1 cellular context compared by ENCODE assay signal in the genomic region with DNA sequence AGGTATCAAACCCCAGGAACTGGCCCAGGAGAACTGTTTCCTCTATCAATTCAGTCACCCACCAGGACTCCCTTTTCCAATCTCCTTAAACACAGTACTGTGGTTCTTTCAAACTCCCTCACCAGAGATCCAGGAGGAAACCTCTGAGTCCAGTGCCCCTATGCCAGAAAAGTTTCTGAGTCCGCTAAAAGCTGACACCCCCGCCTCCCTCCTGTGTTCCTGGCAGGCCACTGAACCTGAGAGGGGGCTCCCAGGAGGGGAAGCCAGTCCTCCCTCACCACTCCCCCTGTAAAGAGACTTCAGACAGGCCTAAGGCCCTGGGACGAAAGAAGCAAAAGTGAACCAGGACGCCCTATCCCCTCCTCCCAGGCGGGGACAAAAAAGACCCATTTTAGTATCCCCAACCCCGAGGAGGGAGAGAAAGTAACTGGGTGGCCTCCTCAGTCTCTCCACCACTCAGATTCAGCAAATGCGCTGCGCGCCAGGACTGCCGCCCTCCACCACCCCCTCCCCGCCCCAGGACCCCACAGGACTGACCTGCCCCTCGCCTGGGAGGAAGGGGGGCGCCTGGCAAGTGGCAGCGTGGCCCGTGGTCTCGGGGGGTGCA.
TF ChIP-seq lines count a peak whose summit lies in the region.

No MANE protein-coding gene starts in this region.

TF ChIP-seq in K562, 482 proteins besides CTCF, POLR2A, EP300 and RAD21 (continues in another document):
- TF ChIP-seq, protein P1, sequence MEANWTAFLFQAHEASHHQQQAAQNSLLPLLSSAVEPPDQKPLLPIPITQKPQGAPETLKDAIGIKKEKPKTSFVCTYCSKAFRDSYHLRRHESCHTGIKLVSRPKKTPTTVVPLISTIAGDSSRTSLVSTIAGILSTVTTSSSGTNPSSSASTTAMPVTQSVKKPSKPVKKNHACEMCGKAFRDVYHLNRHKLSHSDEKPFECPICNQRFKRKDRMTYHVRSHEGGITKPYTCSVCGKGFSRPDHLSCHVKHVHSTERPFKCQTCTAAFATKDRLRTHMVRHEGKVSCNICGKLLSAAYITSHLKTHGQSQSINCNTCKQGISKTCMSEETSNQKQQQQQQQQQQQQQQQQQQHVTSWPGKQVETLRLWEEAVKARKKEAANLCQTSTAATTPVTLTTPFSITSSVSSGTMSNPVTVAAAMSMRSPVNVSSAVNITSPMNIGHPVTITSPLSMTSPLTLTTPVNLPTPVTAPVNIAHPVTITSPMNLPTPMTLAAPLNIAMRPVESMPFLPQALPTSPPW (CRISPR knock-in tag; IDR thresholded peaks at IDR 0.05) = no peak
- TF ChIP-seq, protein P2, sequence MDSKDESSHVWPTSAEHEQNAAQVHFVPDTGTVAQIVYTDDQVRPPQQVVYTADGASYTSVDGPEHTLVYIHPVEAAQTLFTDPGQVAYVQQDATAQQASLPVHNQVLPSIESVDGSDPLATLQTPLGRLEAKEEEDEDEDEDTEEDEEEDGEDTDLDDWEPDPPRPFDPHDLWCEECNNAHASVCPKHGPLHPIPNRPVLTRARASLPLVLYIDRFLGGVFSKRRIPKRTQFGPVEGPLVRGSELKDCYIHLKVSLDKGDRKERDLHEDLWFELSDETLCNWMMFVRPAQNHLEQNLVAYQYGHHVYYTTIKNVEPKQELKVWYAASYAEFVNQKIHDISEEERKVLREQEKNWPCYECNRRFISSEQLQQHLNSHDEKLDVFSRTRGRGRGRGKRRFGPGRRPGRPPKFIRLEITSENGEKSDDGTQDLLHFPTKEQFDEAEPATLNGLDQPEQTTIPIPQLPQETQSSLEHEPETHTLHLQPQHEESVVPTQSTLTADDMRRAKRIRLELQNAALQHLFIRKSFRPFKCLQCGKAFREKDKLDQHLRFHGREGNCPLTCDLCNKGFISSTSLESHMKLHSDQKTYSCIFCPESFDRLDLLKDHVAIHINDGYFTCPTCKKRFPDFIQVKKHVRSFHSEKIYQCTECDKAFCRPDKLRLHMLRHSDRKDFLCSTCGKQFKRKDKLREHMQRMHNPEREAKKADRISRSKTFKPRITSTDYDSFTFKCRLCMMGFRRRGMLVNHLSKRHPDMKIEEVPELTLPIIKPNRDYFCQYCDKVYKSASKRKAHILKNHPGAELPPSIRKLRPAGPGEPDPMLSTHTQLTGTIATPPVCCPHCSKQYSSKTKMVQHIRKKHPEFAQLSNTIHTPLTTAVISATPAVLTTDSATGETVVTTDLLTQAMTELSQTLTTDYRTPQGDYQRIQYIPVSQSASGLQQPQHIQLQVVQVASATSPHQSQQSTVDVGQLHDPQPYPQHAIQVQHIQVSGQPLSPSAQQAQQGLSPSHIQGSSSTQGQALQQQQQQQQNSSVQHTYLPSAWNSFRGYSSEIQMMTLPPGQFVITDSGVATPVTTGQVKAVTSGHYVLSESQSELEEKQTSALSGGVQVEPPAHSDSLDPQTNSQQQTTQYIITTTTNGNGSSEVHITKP (IDR thresholded peaks at IDR 0.05; ENCODE audit: partially characterized antibody) = no peak
- TF ChIP-seq ZNF175 (CRISPR knock-in tag; IDR thresholded peaks at IDR 0.05; ENCODE audit: low read depth) (no peak; the same call in 1 of the 2 replicates), NR1H2 (CRISPR knock-in tag; IDR thresholded peaks at IDR 0.05) (no peak), BHLHE40 (IDR thresholded peaks at IDR 0.05; ENCODE audit: low read length) (no peak), RBBP5 (IDR thresholded peaks at IDR 0.05; ENCODE audit: borderline replicate concordance, insufficient read depth, low read length, poor library complexity, severe bottlenecking) (peak; percentile 27), ZNF133 (CRISPR knock-in tag; IDR thresholded peaks at IDR 0.05) (0 out of 2 replicates have a peak, but pooled peaks have one; percentile 27), ZNF644 (tag; IDR thresholded peaks at IDR 0.05; ENCODE audit: low read depth) (0 out of 2 replicates have a peak, but pooled peaks have one; percentile 15), WHSC1 (IDR thresholded peaks at IDR 0.05; ENCODE audit: low read length) (no peak), ILF3 (IDR thresholded peaks at IDR 0.05; ENCODE audit: borderline replicate concordance) (no peak), RBM34 (IDR thresholded peaks at IDR 0.05; ENCODE audit: borderline replicate concordance, insufficient read depth, low read length) (no peak), PHB2 (IDR thresholded peaks at IDR 0.05; ENCODE audit: low read depth) (no peak), EGR1 (conservative IDR thresholded peaks at IDR 0.05) (peak; percentile 23; the same call in 1 of the 2 replicates), ZKSCAN1 (IDR thresholded peaks at IDR 0.05; ENCODE audit: low read depth, low read length) (no peak), ZNF586 (CRISPR knock-in tag; conservative IDR thresholded peaks at IDR 0.05) (no peak), MED1 (CRISPR knock-in tag; IDR thresholded peaks at IDR 0.05; ENCODE audit: borderline replicate concordance) (no peak), SIN3B (IDR thresholded peaks at IDR 0.05; ENCODE audit: low read depth) (no peak), ZNF3 (CRISPR knock-in tag; IDR thresholded peaks at IDR 0.05) (no peak), ZBTB8A (IDR thresholded peaks at IDR 0.05; ENCODE audit: partially characterized antibody) (no peak), LEF1 (IDR thresholded peaks at IDR 0.05) (no peak), ARHGAP35 (IDR thresholded peaks at IDR 0.05; ENCODE audit: partially characterized antibody) (no peak), PHF20 (IDR thresholded peaks at IDR 0.05; ENCODE audit: partially characterized antibody) (no peak), PCBP1 (IDR thresholded peaks at IDR 0.05; ENCODE audit: low read depth, low read length, poor library complexity, severe bottlenecking) (no peak), ZNF12 (CRISPR knock-in tag; IDR thresholded peaks at IDR 0.05) (no peak; the same call in 1 of the 2 replicates), CEBPB (tag; IDR thresholded peaks at IDR 0.05) (no peak), HSF4 (CRISPR knock-in tag; IDR thresholded peaks at IDR 0.05; ENCODE audit: borderline replicate concordance) (no peak)
- TF ChIP-seq, protein P3, sequence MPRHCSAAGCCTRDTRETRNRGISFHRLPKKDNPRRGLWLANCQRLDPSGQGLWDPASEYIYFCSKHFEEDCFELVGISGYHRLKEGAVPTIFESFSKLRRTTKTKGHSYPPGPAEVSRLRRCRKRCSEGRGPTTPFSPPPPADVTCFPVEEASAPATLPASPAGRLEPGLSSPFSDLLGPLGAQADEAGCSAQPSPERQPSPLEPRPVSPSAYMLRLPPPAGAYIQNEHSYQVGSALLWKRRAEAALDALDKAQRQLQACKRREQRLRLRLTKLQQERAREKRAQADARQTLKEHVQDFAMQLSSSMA (CRISPR knock-in tag; IDR thresholded peaks at IDR 0.05) = no peak
- TF ChIP-seq, protein P4, sequence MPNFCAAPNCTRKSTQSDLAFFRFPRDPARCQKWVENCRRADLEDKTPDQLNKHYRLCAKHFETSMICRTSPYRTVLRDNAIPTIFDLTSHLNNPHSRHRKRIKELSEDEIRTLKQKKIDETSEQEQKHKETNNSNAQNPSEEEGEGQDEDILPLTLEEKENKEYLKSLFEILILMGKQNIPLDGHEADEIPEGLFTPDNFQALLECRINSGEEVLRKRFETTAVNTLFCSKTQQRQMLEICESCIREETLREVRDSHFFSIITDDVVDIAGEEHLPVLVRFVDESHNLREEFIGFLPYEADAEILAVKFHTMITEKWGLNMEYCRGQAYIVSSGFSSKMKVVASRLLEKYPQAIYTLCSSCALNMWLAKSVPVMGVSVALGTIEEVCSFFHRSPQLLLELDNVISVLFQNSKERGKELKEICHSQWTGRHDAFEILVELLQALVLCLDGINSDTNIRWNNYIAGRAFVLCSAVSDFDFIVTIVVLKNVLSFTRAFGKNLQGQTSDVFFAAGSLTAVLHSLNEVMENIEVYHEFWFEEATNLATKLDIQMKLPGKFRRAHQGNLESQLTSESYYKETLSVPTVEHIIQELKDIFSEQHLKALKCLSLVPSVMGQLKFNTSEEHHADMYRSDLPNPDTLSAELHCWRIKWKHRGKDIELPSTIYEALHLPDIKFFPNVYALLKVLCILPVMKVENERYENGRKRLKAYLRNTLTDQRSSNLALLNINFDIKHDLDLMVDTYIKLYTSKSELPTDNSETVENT (CRISPR knock-in tag; IDR thresholded peaks at IDR 0.05) = no peak
- TF ChIP-seq, protein P5, sequence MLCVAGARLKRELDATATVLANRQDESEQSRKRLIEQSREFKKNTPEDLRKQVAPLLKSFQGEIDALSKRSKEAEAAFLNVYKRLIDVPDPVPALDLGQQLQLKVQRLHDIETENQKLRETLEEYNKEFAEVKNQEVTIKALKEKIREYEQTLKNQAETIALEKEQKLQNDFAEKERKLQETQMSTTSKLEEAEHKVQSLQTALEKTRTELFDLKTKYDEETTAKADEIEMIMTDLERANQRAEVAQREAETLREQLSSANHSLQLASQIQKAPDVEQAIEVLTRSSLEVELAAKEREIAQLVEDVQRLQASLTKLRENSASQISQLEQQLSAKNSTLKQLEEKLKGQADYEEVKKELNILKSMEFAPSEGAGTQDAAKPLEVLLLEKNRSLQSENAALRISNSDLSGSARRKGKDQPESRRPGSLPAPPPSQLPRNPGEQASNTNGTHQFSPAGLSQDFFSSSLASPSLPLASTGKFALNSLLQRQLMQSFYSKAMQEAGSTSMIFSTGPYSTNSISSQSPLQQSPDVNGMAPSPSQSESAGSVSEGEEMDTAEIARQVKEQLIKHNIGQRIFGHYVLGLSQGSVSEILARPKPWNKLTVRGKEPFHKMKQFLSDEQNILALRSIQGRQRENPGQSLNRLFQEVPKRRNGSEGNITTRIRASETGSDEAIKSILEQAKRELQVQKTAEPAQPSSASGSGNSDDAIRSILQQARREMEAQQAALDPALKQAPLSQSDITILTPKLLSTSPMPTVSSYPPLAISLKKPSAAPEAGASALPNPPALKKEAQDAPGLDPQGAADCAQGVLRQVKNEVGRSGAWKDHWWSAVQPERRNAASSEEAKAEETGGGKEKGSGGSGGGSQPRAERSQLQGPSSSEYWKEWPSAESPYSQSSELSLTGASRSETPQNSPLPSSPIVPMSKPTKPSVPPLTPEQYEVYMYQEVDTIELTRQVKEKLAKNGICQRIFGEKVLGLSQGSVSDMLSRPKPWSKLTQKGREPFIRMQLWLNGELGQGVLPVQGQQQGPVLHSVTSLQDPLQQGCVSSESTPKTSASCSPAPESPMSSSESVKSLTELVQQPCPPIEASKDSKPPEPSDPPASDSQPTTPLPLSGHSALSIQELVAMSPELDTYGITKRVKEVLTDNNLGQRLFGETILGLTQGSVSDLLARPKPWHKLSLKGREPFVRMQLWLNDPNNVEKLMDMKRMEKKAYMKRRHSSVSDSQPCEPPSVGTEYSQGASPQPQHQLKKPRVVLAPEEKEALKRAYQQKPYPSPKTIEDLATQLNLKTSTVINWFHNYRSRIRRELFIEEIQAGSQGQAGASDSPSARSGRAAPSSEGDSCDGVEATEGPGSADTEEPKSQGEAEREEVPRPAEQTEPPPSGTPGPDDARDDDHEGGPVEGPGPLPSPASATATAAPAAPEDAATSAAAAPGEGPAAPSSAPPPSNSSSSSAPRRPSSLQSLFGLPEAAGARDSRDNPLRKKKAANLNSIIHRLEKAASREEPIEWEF (CRISPR knock-in tag; IDR thresholded peaks at IDR 0.05) = no peak
- TF ChIP-seq, protein P6, sequence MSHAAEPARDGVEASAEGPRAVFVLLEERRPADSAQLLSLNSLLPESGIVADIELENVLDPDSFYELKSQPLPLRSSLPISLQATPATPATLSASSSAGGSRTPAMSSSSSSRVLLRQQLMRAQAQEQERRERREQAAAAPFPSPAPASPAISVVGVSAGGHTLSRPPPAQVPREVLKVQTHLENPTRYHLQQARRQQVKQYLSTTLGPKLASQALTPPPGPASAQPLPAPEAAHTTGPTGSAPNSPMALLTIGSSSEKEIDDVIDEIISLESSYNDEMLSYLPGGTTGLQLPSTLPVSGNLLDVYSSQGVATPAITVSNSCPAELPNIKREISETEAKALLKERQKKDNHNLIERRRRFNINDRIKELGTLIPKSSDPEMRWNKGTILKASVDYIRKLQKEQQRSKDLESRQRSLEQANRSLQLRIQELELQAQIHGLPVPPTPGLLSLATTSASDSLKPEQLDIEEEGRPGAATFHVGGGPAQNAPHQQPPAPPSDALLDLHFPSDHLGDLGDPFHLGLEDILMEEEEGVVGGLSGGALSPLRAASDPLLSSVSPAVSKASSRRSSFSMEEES (CRISPR knock-in tag; IDR thresholded peaks at IDR 0.05) = no peak
- TF ChIP-seq, protein P7, sequence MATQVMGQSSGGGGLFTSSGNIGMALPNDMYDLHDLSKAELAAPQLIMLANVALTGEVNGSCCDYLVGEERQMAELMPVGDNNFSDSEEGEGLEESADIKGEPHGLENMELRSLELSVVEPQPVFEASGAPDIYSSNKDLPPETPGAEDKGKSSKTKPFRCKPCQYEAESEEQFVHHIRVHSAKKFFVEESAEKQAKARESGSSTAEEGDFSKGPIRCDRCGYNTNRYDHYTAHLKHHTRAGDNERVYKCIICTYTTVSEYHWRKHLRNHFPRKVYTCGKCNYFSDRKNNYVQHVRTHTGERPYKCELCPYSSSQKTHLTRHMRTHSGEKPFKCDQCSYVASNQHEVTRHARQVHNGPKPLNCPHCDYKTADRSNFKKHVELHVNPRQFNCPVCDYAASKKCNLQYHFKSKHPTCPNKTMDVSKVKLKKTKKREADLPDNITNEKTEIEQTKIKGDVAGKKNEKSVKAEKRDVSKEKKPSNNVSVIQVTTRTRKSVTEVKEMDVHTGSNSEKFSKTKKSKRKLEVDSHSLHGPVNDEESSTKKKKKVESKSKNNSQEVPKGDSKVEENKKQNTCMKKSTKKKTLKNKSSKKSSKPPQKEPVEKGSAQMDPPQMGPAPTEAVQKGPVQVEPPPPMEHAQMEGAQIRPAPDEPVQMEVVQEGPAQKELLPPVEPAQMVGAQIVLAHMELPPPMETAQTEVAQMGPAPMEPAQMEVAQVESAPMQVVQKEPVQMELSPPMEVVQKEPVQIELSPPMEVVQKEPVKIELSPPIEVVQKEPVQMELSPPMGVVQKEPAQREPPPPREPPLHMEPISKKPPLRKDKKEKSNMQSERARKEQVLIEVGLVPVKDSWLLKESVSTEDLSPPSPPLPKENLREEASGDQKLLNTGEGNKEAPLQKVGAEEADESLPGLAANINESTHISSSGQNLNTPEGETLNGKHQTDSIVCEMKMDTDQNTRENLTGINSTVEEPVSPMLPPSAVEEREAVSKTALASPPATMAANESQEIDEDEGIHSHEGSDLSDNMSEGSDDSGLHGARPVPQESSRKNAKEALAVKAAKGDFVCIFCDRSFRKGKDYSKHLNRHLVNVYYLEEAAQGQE (CRISPR knock-in tag; IDR thresholded peaks at IDR 0.05; ENCODE audit: low read depth) = no peak
- TF ChIP-seq, protein P8, sequence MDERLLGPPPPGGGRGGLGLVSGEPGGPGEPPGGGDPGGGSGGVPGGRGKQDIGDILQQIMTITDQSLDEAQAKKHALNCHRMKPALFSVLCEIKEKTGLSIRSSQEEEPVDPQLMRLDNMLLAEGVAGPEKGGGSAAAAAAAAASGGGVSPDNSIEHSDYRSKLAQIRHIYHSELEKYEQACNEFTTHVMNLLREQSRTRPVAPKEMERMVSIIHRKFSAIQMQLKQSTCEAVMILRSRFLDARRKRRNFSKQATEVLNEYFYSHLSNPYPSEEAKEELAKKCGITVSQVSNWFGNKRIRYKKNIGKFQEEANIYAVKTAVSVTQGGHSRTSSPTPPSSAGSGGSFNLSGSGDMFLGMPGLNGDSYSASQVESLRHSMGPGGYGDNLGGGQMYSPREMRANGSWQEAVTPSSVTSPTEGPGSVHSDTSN (CRISPR knock-in tag; IDR thresholded peaks at IDR 0.05; ENCODE audit: low read depth) = no peak
- TF ChIP-seq, protein P8 (tag; conservative IDR thresholded peaks at IDR 0.05; ENCODE audit: low read depth) = no peak
